In genomic region chr9:109286981-109287380, GRCh38 we compare ENCODE assay signal across 1 cellular context.
TF ChIP-seq lines count a peak whose summit lies in the region.

No MANE protein-coding gene starts in this region.

TF ChIP-seq in SK-N-SH, 30 proteins besides CTCF, POLR2A, EP300 and RAD21 (continued from another document):
- no peak for TF ChIP-seq MAX (IDR thresholded peaks at IDR 0.05; ENCODE audit: low read depth)
- no peak for TF ChIP-seq POLR2AphosphoS5 (IDR thresholded peaks at IDR 0.05; ENCODE audit: low read depth, low read length)
- no peak for TF ChIP-seq NRF1 (IDR thresholded peaks at IDR 0.05; ENCODE audit: low read depth, low read length)
- no peak for TF ChIP-seq JUND (IDR thresholded peaks at IDR 0.05)
- TF ChIP-seq GABPA (IDR thresholded peaks at IDR 0.05; ENCODE audit: low read depth): no peak
